In the genomic region with DNA sequence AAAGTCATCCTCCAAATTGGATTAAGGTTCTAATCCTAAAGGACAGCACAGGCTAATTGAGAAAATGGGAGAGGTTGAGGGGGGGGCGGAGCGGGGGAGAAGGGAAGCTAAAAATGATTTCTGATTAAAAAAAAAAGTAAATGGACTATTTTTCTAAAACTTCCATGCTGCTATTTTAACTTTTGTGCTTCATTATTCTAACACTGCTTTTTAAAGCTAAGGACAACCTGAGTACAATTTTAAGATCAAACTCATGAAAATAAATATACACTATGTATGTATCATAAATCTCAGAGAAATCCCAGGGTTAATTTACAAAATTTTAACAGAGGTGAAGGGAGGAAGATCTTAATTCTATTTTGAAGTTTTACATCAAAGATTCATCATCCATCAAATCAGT, we compare ENCODE assay signal across 16 cellular contexts. TPM values are rescaled to one million over a fixed set of nuclear protein-coding genes. Genes with fewer than 3 reads are reported as not detected.
DNase-seq lines count a peak whose midpoint lies in the region; ATAC-seq and TF ChIP-seq lines count a peak whose summit lies in the region.
"Had no signal": no experiment of that assay in that cellular context is flagged by ENCODE, and none has a peak within 500 bp of the region (broad histone marks: within the 10 kb centered on the region; RNA-seq: fewer than 3 reads in every experiment).

No MANE protein-coding gene starts in this region.

- CTCF ChIA-PET in CD4-positive, alpha-beta memory T cell (lab: Charles Lee; ENCODE audit: partially characterized antibody): interaction anchor here (1.3 to 7.3 kb wide), 2 partner anchors 11 to 197 kb away, joined by 3 to 61 read pairs; no protein-coding TSS in a partner anchor
- CTCF ChIA-PET in HEK293T (lab: Yijun Ruan, JAX): no interaction called here

- peaks cover 92% of the 10 kb centered on the region for H3K79me2 ChIP-seq in KMS-11 (ENCODE audit: insufficient read depth, low read depth)

- no peaks in the 10 kb centered on the region for H3K27me3 ChIP-seq in CD4-positive, alpha-beta memory T cell (ENCODE audit: insufficient read depth, low read length)
- no peaks in the 10 kb centered on the region for H3K27me3 ChIP-seq in KMS-11 (ENCODE audit: insufficient read depth, low read depth)
- H3K27me3 ChIP-seq in muscle layer of duodenum (ENCODE audit: low read depth, low read length): no peaks in the 10 kb centered on the region
- H3K27me3 ChIP-seq: cardiac muscle cell, thyroid gland had no signal

- peak overlapping the region; percentile 69; the same call in 1 of the 2 replicates for H3K4me2 ChIP-seq in KMS-11

- no peak overlapping the region for H3K9ac ChIP-seq in KMS-11

- H3K27ac ChIP-seq in CD4-positive, alpha-beta memory T cell (ENCODE audit: low read depth, low read length): no peak overlapping the region
- H3K27ac ChIP-seq in KMS-11 (no peak overlapping the region), coronary artery (no peak overlapping the region), muscle layer of duodenum (ENCODE audit: low read length) (no peak overlapping the region)
- H3K27ac ChIP-seq: cardiac muscle cell, HL-60 had no signal

- no peaks in the 10 kb centered on the region for H3K27me3 Mint-ChIP-seq in CD4-positive, alpha-beta memory T cell
- no peaks in the 10 kb centered on the region for H3K27me3 Mint-ChIP-seq in stimulated activated naive B cell treated with anti-CD40 and anti-IgM and Interleukin-4, amounts not matched to agents 10 μg/mL and 1 μg/mL and 100 μg/mL, for 72 hours

- H3K4me3 Mint-ChIP-seq in CD4-positive, alpha-beta memory T cell: peak overlapping the region in 5 of 8 donors; percentile 0 to 98 (median 19)
- H3K4me3 Mint-ChIP-seq in stimulated activated naive B cell treated with anti-CD40 and anti-IgM and Interleukin-4, amounts not matched to agents 10 μg/mL and 1 μg/mL and 100 μg/mL, for 72 hours: peak overlapping the region in 1 of 2 donors; percentile 88

- peaks cover 0 to 2% (median 0%) of the 10 kb centered on the region in 8 donors for H3K9me3 Mint-ChIP-seq in CD4-positive, alpha-beta memory T cell
- no peaks in the 10 kb centered on the region for H3K9me3 Mint-ChIP-seq in stimulated activated naive B cell treated with anti-CD40 and anti-IgM and Interleukin-4, amounts not matched to agents 10 μg/mL and 1 μg/mL and 100 μg/mL, for 72 hours

- ATAC-seq in stimulated activated naive B cell treated with anti-CD40 and anti-IgM and Interleukin-4, amounts not matched to agents 10 μg/mL and 1 μg/mL and 100 μg/mL, for 72 hours (replicated peaks): no peak
- ATAC-seq in GM18907 (IDR thresholded peaks at IDR 0.05; ENCODE audit: unreplicated experiment): no peak

- H3K36me3 ChIP-seq in CD4-positive, alpha-beta memory T cell (ENCODE audit: insufficient read depth, low read length): no peaks in the 10 kb centered on the region
- no peaks in the 10 kb centered on the region; the same call in 1 of the 2 replicates for H3K36me3 ChIP-seq in KMS-11 (ENCODE audit: insufficient read depth)
- H3K36me3 ChIP-seq in muscle layer of duodenum (ENCODE audit: control insufficient read depth in 1 of 2, insufficient read depth in 2 of 2, low read length in 2 of 2): no peaks in the 10 kb centered on the region
- H3K36me3 ChIP-seq: cardiac muscle cell, thyroid gland had no signal

- H3K9me3 ChIP-seq in CD4-positive, alpha-beta memory T cell (ENCODE audit: control insufficient read depth in 1 of 2, low read length in 2 of 2): no peaks in the 10 kb centered on the region
- H3K9me3 ChIP-seq in muscle layer of duodenum (ENCODE audit: control insufficient read depth in 1 of 2, low read length in 2 of 2): no peaks in the 10 kb centered on the region
- H3K9me3 ChIP-seq: thyroid gland had no signal

- H3K4me3 ChIP-seq in CD4-positive, alpha-beta memory T cell (ENCODE audit: low read length in 2 of 2): no peak overlapping the region
- no peak overlapping the region for H3K4me3 ChIP-seq in KMS-11 (IDR thresholded peaks at IDR 0.05; ENCODE audit: insufficient read depth, low read depth, low read length)
- peak overlapping the region; percentile 95 for H3K4me3 ChIP-seq in coronary artery
- H3K4me3 ChIP-seq in muscle layer of duodenum (ENCODE audit: low read depth in 1 of 2, low read length in 2 of 2): peak overlapping the region; percentile 34 to 99
- H3K4me3 ChIP-seq: thyroid gland had no signal

- H3K36me3 Mint-ChIP-seq in CD4-positive, alpha-beta memory T cell: peaks cover 0 to 5% of the 10 kb centered on the region in 2 donors
- peaks cover 34 to 42% of the 10 kb centered on the region in 2 donors for H3K36me3 Mint-ChIP-seq in stimulated activated naive B cell treated with anti-CD40 and anti-IgM and Interleukin-4, amounts not matched to agents 10 μg/mL and 1 μg/mL and 100 μg/mL, for 72 hours

- no peak for TF ChIP-seq CTCF in KMS-11 (conservative IDR thresholded peaks at IDR 0.05; ENCODE audit: low read depth, low read length)
- no peak for TF ChIP-seq CTCF in coronary artery (IDR thresholded peaks at IDR 0.05)

- H3K4me1 Mint-ChIP-seq in CD4-positive, alpha-beta memory T cell: peaks cover 44 to 80% (median 53%) of the 10 kb centered on the region in 4 donors
- H3K4me1 Mint-ChIP-seq in stimulated activated naive B cell treated with anti-CD40 and anti-IgM and Interleukin-4, amounts not matched to agents 10 μg/mL and 1 μg/mL and 100 μg/mL, for 72 hours: peaks cover 25 to 63% of the 10 kb centered on the region in 2 donors

- intact Hi-C loops in CD4-positive, alpha-beta memory T cell (cut with micrococcal nuclease): loop anchor here (5.0 kb wide), 1 partner anchor 218 kb away; no protein-coding TSS in a partner anchor

- POLR2A ChIA-PET in CD4-positive, alpha-beta memory T cell (lab: Charles Lee; ENCODE audit: partially characterized antibody): interaction anchor here (1.7 kb wide), 1 partner anchor 7 kb away, joined by 5 read pairs; no protein-coding TSS in a partner anchor
- POLR2A ChIA-PET in HEK293T (lab: Yijun Ruan, JAX): no interaction called here

- H3K27ac Mint-ChIP-seq in CD4-positive, alpha-beta memory T cell: peak overlapping the region in 6 of 7 donors; percentile 1 to 72 (median 56)
- H3K27ac Mint-ChIP-seq in stimulated activated naive B cell treated with anti-CD40 and anti-IgM and Interleukin-4, amounts not matched to agents 10 μg/mL and 1 μg/mL and 100 μg/mL, for 72 hours: no peak overlapping the region

- no peaks in the 10 kb centered on the region for H4K20me1 ChIP-seq in KMS-11 (ENCODE audit: insufficient read depth)

- DNase-seq in CD4-positive, alpha-beta memory T cell: no peak
- DNase-seq in coronary artery (ENCODE audit: low spot score): no peak
- no peak for DNase-seq in AML-193 (lab: John Stamatoyannopoulos, UW)
- DNase-seq in stimulated activated naive B cell treated with anti-CD40 and anti-IgM and Interleukin-4, amounts not matched to agents 10 μg/mL and 1 μg/mL and 100 μg/mL, for 72 hours: no peak
- no peak for DNase-seq in HEK293T (ENCODE audit: extremely low spot score)
- DNase-seq: C1 segment of cervical spinal cord; NCI-H187; NCI-H526; posterior cingulate gyrus; stimulated activated CD4-positive, alpha-beta T cell treated with anti-CD3 and anti-CD28 coated beads, Interleukin-15, amount 100 ng/mL, for 24 hours had no signal

- peaks cover 47% of the 10 kb centered on the region for H3K4me1 ChIP-seq in CD4-positive, alpha-beta memory T cell (ENCODE audit: insufficient read depth, low read length)
- H3K4me1 ChIP-seq in KMS-11 (ENCODE audit: low read depth, poor library complexity, severe bottlenecking) (peaks cover 33% of the 10 kb centered on the region), muscle layer of duodenum (ENCODE audit: control insufficient read depth in 1 of 2, insufficient read depth in 2 of 2, low read length in 2 of 2) (peaks cover 8 to 29% of the 10 kb centered on the region in 2 donors)

- H2AFZ ChIP-seq in KMS-11 (ENCODE audit: low read depth): no peak overlapping the region

TF ChIP-seq in HEK293T, 16 proteins besides CTCF, POLR2A, EP300 and RAD21:
- TF ChIP-seq HDGF (IDR thresholded peaks at IDR 0.05; ENCODE audit: borderline replicate concordance) (no peak), SUZ12 (IDR thresholded peaks at IDR 0.05) (no peak), PKNOX1 (IDR thresholded peaks at IDR 0.05) (no peak), LEF1 (IDR thresholded peaks at IDR 0.05; ENCODE audit: borderline replicate concordance) (no peak)

RNA-seq across cellular contexts. Expression of gene MAN1A1, which starts 4.4 kb away (rescaled TPM):
- 10 to 100 TPM; 12.3 TPM for total RNA-seq in CD4-positive, alpha-beta memory T cell
- 10 to 100 TPM; 12.4 to 14.7 TPM for polyA plus RNA-seq in CD4-positive, alpha-beta memory T cell

Comparison
In these comparisons a context has a peak if more than half of its experiments do, and no peak if none do; other contexts are left out.
1. H3K4me3 ChIP-seq: peak in coronary artery (single experiment) and muscle layer of duodenum (2 of 2); none in CD4-positive, alpha-beta memory T cell (0 of 2) and KMS-11 (single experiment).